21 cellular contexts compared by ENCODE assay signal in genomic region chr5:89309268-89309667, GRCh38.
DNase-seq lines count a peak whose midpoint lies in the region; ATAC-seq and TF ChIP-seq lines count a peak whose summit lies in the region.
"Had no signal": no experiment of that assay in that cellular context is flagged by ENCODE, and none has a peak within 500 bp of the region (broad histone marks: within the 10 kb centered on the region; RNA-seq: fewer than 3 reads in every experiment).

No MANE protein-coding gene starts in this region.

- H3K4me1 ChIP-seq in OCI-LY1 (ENCODE audit: insufficient read depth, low read length, severe bottlenecking) (peaks cover 44% of the 10 kb centered on the region), foreskin keratinocyte (peaks cover 17% of the 10 kb centered on the region)
- H3K4me1 ChIP-seq: A549, Peyer's patch had no signal

- no peaks in the 10 kb centered on the region for H3K9me3 ChIP-seq in OCI-LY1 (ENCODE audit: low read length)
- H3K9me3 ChIP-seq: A549, BLaER1, Peyer's patch had no signal

- CTCF ChIA-PET in activated naive CD4-positive, alpha-beta T cell treated with anti-CD3 and anti-CD28 coated beads for 36 hours (lab: Charles Lee): no interaction called here

- no peak overlapping the region for H3K4me2 ChIP-seq in OCI-LY1 (ENCODE audit: low read length)
- H3K4me2 ChIP-seq: A549, BLaER1 had no signal

- peaks cover 30% of the 10 kb centered on the region for H3K4me1 Mint-ChIP-seq in stimulated activated naive CD8-positive, alpha-beta T cell treated with anti-CD3 and anti-CD28 coated beads, Interleukin-15, Interleukin-2, amounts not matched to agents 100 ng/mL and 50 ng/mL, for 24 hours (ENCODE audit: low read depth)
- H3K4me1 Mint-ChIP-seq in stimulated activated naive CD8-positive, alpha-beta T cell treated with anti-CD3 and anti-CD28 coated beads, Interleukin-15, amount 100 ng/mL, for 72 hours: peaks cover 21% of the 10 kb centered on the region
- peaks cover 5% of the 10 kb centered on the region for H3K4me1 Mint-ChIP-seq in activated naive CD4-positive, alpha-beta T cell treated with anti-CD3 and anti-CD28 coated beads for 36 hours (ENCODE audit: low read depth)
- H3K4me1 Mint-ChIP-seq: CD4-positive, alpha-beta memory T cell had no signal

- peak overlapping the region; percentile 97; the same call in 1 of the 2 replicates for H2AFZ ChIP-seq in OCI-LY1 (ENCODE audit: low read length)

- TF ChIP-seq CTCF in OCI-LY1 (IDR thresholded peaks at IDR 0.05; ENCODE audit: low read length): no peak
- TF ChIP-seq CTCF in foreskin keratinocyte (conservative IDR thresholded peaks at IDR 0.05): no peak

- no peaks in the 10 kb centered on the region for H3K79me2 ChIP-seq in OCI-LY1 (ENCODE audit: insufficient read depth, low read length)

- peak overlapping the region; percentile 9 for H3K4me3 Mint-ChIP-seq in stimulated activated naive CD8-positive, alpha-beta T cell treated with anti-CD3 and anti-CD28 coated beads, Interleukin-15, Interleukin-2, amounts not matched to agents 100 ng/mL and 50 ng/mL, for 24 hours
- no peak overlapping the region for H3K4me3 Mint-ChIP-seq in stimulated activated naive CD8-positive, alpha-beta T cell treated with anti-CD3 and anti-CD28 coated beads, Interleukin-15, amount 100 ng/mL, for 72 hours
- no peak overlapping the region for H3K4me3 Mint-ChIP-seq in activated naive CD4-positive, alpha-beta T cell treated with anti-CD3 and anti-CD28 coated beads for 36 hours
- H3K4me3 Mint-ChIP-seq: CD4-positive, alpha-beta memory T cell had no signal

- H3K27ac Mint-ChIP-seq in stimulated activated naive CD8-positive, alpha-beta T cell treated with anti-CD3 and anti-CD28 coated beads, Interleukin-15, Interleukin-2, amounts not matched to agents 100 ng/mL and 50 ng/mL, for 24 hours: no peak overlapping the region
- H3K27ac Mint-ChIP-seq in stimulated activated naive CD8-positive, alpha-beta T cell treated with anti-CD3 and anti-CD28 coated beads, Interleukin-15, amount 100 ng/mL, for 72 hours: no peak overlapping the region
- H3K27ac Mint-ChIP-seq in activated naive CD4-positive, alpha-beta T cell treated with anti-CD3 and anti-CD28 coated beads for 36 hours: no peak overlapping the region
- H3K27ac Mint-ChIP-seq: CD4-positive, alpha-beta memory T cell had no signal

- H3K27me3 Mint-ChIP-seq in stimulated activated naive CD8-positive, alpha-beta T cell treated with anti-CD3 and anti-CD28 coated beads, Interleukin-15, Interleukin-2, amounts not matched to agents 100 ng/mL and 50 ng/mL, for 24 hours: peaks cover 3% of the 10 kb centered on the region
- no peaks in the 10 kb centered on the region for H3K27me3 Mint-ChIP-seq in stimulated activated naive CD8-positive, alpha-beta T cell treated with anti-CD3 and anti-CD28 coated beads, Interleukin-15, amount 100 ng/mL, for 72 hours
- no peaks in the 10 kb centered on the region for H3K27me3 Mint-ChIP-seq in activated naive CD4-positive, alpha-beta T cell treated with anti-CD3 and anti-CD28 coated beads for 36 hours (ENCODE audit: low read depth)
- H3K27me3 Mint-ChIP-seq: CD4-positive, alpha-beta memory T cell had no signal

- H3F3A ChIP-seq in OCI-LY1 (ENCODE audit: insufficient read depth, low read length): no peaks in the 10 kb centered on the region

- no peak for ATAC-seq in stimulated activated naive CD8-positive, alpha-beta T cell treated with anti-CD3 and anti-CD28 coated beads, Interleukin-15, amount 100 ng/mL, for 72 hours
- ATAC-seq in foreskin keratinocyte: no peak
- no peak for ATAC-seq in HG03432 (IDR thresholded peaks at IDR 0.05; ENCODE audit: unreplicated experiment)
- no peak for ATAC-seq in GM19351 (IDR thresholded peaks at IDR 0.05; ENCODE audit: unreplicated experiment)
- ATAC-seq: A549, Right ventricle myocardium inferior had no signal

- no peaks in the 10 kb centered on the region for H3K9me2 ChIP-seq in OCI-LY1 (ENCODE audit: low read depth, low read length)

- no peak overlapping the region for H3K9ac ChIP-seq in OCI-LY1 (ENCODE audit: low read length)
- H3K9ac ChIP-seq: BLaER1 had no signal

- no peaks in the 10 kb centered on the region for H3K27me3 ChIP-seq in OCI-LY1 (ENCODE audit: insufficient read depth, low read length)
- H3K27me3 ChIP-seq in foreskin keratinocyte: no peaks in the 10 kb centered on the region
- H3K27me3 ChIP-seq: BLaER1, Peyer's patch had no signal

- H3K9me3 Mint-ChIP-seq in stimulated activated naive CD8-positive, alpha-beta T cell treated with anti-CD3 and anti-CD28 coated beads, Interleukin-15, Interleukin-2, amounts not matched to agents 100 ng/mL and 50 ng/mL, for 24 hours: peaks cover 7% of the 10 kb centered on the region
- H3K9me3 Mint-ChIP-seq in stimulated activated naive CD8-positive, alpha-beta T cell treated with anti-CD3 and anti-CD28 coated beads, Interleukin-15, amount 100 ng/mL, for 72 hours: peaks cover 4 to 8% of the 10 kb centered on the region in 2 donors
- H3K9me3 Mint-ChIP-seq in activated naive CD4-positive, alpha-beta T cell treated with anti-CD3 and anti-CD28 coated beads for 36 hours: peaks cover 3% of the 10 kb centered on the region

- intact Hi-C loops in activated naive CD4-positive, alpha-beta T cell treated with anti-CD3 and anti-CD28 coated beads for 36 hours (cut with micrococcal nuclease): no loop called here

- H3K36me3 Mint-ChIP-seq in stimulated activated naive CD8-positive, alpha-beta T cell treated with anti-CD3 and anti-CD28 coated beads, Interleukin-15, Interleukin-2, amounts not matched to agents 100 ng/mL and 50 ng/mL, for 24 hours (ENCODE audit: low read depth): no peaks in the 10 kb centered on the region
- H3K36me3 Mint-ChIP-seq in activated naive CD4-positive, alpha-beta T cell treated with anti-CD3 and anti-CD28 coated beads for 36 hours (ENCODE audit: low read depth): no peaks in the 10 kb centered on the region
- H3K36me3 Mint-ChIP-seq: CD4-positive, alpha-beta memory T cell had no signal

- H3K27ac ChIP-seq in OCI-LY1 (ENCODE audit: low read depth, low read length, poor library complexity, severe bottlenecking): peak overlapping the region; percentile 58
- H3K27ac ChIP-seq in foreskin keratinocyte: no peak overlapping the region
- H3K27ac ChIP-seq: A549, BLaER1, Peyer's patch had no signal

- no peaks in the 10 kb centered on the region for H3K36me3 ChIP-seq in OCI-LY1 (ENCODE audit: insufficient read depth, low read length)
- H3K36me3 ChIP-seq: BLaER1, Peyer's patch had no signal

- no peak for DNase-seq in stimulated activated naive CD8-positive, alpha-beta T cell treated with anti-CD3 and anti-CD28 coated beads, Interleukin-15, amount 100 ng/mL, for 72 hours
- DNase-seq in foreskin keratinocyte (peak; percentile 85 to 87), nucleus accumbens (lab: John Stamatoyannopoulos, UW) (no peak)
- no peak for DNase-seq in activated naive CD4-positive, alpha-beta T cell treated with anti-CD3 and anti-CD28 coated beads for 36 hours
- DNase-seq: CD4-positive, alpha-beta memory T cell; DMS153; GDM1; HCEC 1CT; MV-4-11; NCI-H1417 treated with DMSO at 0.1 percent for 48 hours; NCI-H1930; NCI-H2171; NCI-H526; Peyer's patch had no signal

- no peaks in the 10 kb centered on the region for H4K20me1 ChIP-seq in OCI-LY1 (ENCODE audit: insufficient read depth, low read length)
- H4K20me1 ChIP-seq: BLaER1 had no signal

- no peak overlapping the region for H3K4me3 ChIP-seq in OCI-LY1 (ENCODE audit: low read depth, low read length, poor library complexity, severe bottlenecking)
- H3K4me3 ChIP-seq: A549, BLaER1, Peyer's patch had no signal

Comparison
In these comparisons a context has a peak if more than half of its experiments do, and no peak if none do; other contexts are left out.
1. DNase-seq: peak in foreskin keratinocyte (2 of 2); none in stimulated activated naive CD8-positive, alpha-beta T cell treated with anti-CD3 and anti-CD28 coated beads, Interleukin-15, amount 100 ng/mL, for 72 hours (0 of 2), activated naive CD4-positive, alpha-beta T cell treated with anti-CD3 and anti-CD28 coated beads for 36 hours (single experiment) and nucleus accumbens (0 of 56).